25 cellular contexts compared by ENCODE assay signal in the genomic region with DNA sequence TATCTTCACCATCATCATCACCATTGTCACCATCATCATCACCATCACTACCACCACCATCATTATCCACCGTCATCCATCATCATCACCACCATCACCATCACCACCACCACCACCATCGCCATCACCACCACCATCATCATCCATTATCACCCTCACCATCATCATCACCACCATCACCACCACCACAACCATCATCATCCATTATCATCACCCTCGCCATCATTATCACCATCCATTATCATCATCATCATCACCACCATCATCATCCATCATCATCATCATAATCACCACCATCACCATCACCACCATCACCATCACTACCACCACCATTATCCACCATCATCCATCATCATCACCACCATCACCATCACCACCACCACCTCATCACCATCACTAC.
DNase-seq lines count a peak whose midpoint lies in the region; ATAC-seq, FAIRE-seq and TF ChIP-seq lines count a peak whose summit lies in the region.
"Had no signal": no experiment of that assay in that cellular context is flagged by ENCODE, and none has a peak within 500 bp of the region (broad histone marks: within the 10 kb centered on the region; RNA-seq: fewer than 3 reads in every experiment).

No MANE protein-coding gene starts in this region.

- no peak for TF ChIP-seq CTCF in HEK293 (tag by site-specific recombination; IDR thresholded peaks at IDR 0.05)
- no peak for TF ChIP-seq CTCF in IMR-90 (conservative IDR thresholded peaks at IDR 0.05; ENCODE audit: low read depth, low read length)
- TF ChIP-seq CTCF in GM12878 (IDR thresholded peaks at IDR 0.05 in 2 of 3, conservative IDR thresholded peaks at IDR 0.05 in 1 of 3; ENCODE audit: control insufficient read depth in 2 of 3, extremely low read depth in 1 of 3, insufficient read depth in 1 of 3, low read depth in 3 of 3, low read length in 3 of 3) = no peak
- TF ChIP-seq CTCF in H1 (IDR thresholded peaks at IDR 0.05; ENCODE audit: control extremely low read depth in 1 of 3, insufficient read depth in 1 of 3, low read depth in 1 of 3, low read length in 3 of 3) = no peak
- TF ChIP-seq CTCF in CD8-positive, alpha-beta T cell (IDR thresholded peaks at IDR 0.05) = no peak

- TF ChIP-seq RAD21 in IMR-90 (IDR thresholded peaks at IDR 0.05; ENCODE audit: low read length) (no peak), GM12878 (IDR thresholded peaks at IDR 0.05; ENCODE audit: insufficient read depth, low read depth, low read length) (no peak), H1 (IDR thresholded peaks at IDR 0.05 in 1 of 2, conservative IDR thresholded peaks at IDR 0.05 in 1 of 2; ENCODE audit: low read depth in 2 of 2, low read length in 2 of 2) (no peak)

- intact Hi-C loops in IMR-90 (cut with micrococcal nuclease) (no loop called here), GM12878 (cut with micrococcal nuclease; ENCODE audit: unreplicated experiment) (no loop called here)
- intact Hi-C loops in CD8-positive, alpha-beta T cell (cut with DNase I, micrococcal nuclease) = no loop called here

- H4K20me1 ChIP-seq in IMR-90 (ENCODE audit: insufficient read depth, low read length) (no peaks in the 10 kb centered on the region), GM12878 (ENCODE audit: control insufficient read depth, insufficient read depth) (no peaks in the 10 kb centered on the region; the same call in 1 of the 2 replicates), H1 (replicated peaks in 1 of 2; ENCODE audit: control insufficient read depth in 1 of 2, insufficient read depth in 2 of 2, low read length in 2 of 2) (peaks cover 0 to 7% of the 10 kb centered on the region in 2 experiments)
- H4K20me1 ChIP-seq: BLaER1 had no signal

- H3K27me3 Mint-ChIP-seq in CD8-positive, alpha-beta T cell (ENCODE audit: low read depth) = peaks cover 5% of the 10 kb centered on the region
- H3K27me3 Mint-ChIP-seq: CD4-positive, alpha-beta memory T cell had no signal

- H3K27ac ChIP-seq in HEK293 (ENCODE audit: extremely low read depth, low read depth, low read length) = no peak overlapping the region
- H3K27ac ChIP-seq in IMR-90 (ENCODE audit: insufficient read depth, low read length) = no peak overlapping the region
- H3K27ac ChIP-seq in GM12878 (ENCODE audit: control insufficient read depth, insufficient read depth) = no peak overlapping the region
- no peak overlapping the region for H3K27ac ChIP-seq in H1 (ENCODE audit: low read depth, low read length)
- H3K27ac ChIP-seq in CD8-positive, alpha-beta T cell (ENCODE audit: low read depth, low read length) = no peak overlapping the region
- H3K27ac ChIP-seq: BLaER1 had no signal

- no peak overlapping the region for H3K4ac ChIP-seq in IMR-90 (ENCODE audit: low read depth, low read length)
- no peak overlapping the region for H3K4ac ChIP-seq in H1 (replicated peaks; ENCODE audit: insufficient read length, low read depth, low read length)

- SMC1A ChIA-PET in GM12878 (lab: Charles Lee; ENCODE audit: uncharacterized antibody, unreplicated experiment) = no interaction called here

- H3K23ac ChIP-seq in IMR-90 (ENCODE audit: low read depth, low read length) = no peak overlapping the region
- H3K23ac ChIP-seq in H1 (ENCODE audit: insufficient read length) = no peak overlapping the region

- DNase-seq in IMR-90 (no peak), GM12878 (ENCODE audit: low read depth, low spot score) (no peak), H1 (ENCODE audit: low read depth in 1 of 2, low spot score in 2 of 2) (no peak), SW480 (ENCODE audit: low spot score) (no peak)
- no peak for DNase-seq in CD8-positive, alpha-beta T cell
- no peak for DNase-seq in activated CD4-positive, alpha-beta T cell treated with anti-CD3 and anti-CD28 coated beads, Interleukin-2, amount 50 U/mL, for 1 hour
- DNase-seq: 8988T; ACHN; BE2C; C1 segment of cervical spinal cord; Caco-2; Calu3; CD4-positive, alpha-beta memory T cell; CD4-positive, CD25-positive, alpha-beta regulatory T cell; DMS79 treated with DMSO at 0.1 percent for 48 hours; GF-D8 had no signal

- no peaks in the 10 kb centered on the region for H3K9me3 ChIP-seq in HEK293 (ENCODE audit: control insufficient read depth, insufficient read depth, low read depth, low read length)
- no peaks in the 10 kb centered on the region for H3K9me3 ChIP-seq in IMR-90 (ENCODE audit: control insufficient read depth, insufficient read depth, low read length)
- no peaks in the 10 kb centered on the region for H3K9me3 ChIP-seq in GM12878 (replicated peaks; ENCODE audit: control insufficient read depth, insufficient read depth, low read length)
- no peaks in the 10 kb centered on the region; a peak in 1 of 4 replicates for H3K9me3 ChIP-seq in H1 (ENCODE audit: insufficient read depth in 2 of 2, low read depth in 1 of 2, low read length in 1 of 2)
- H3K9me3 ChIP-seq in CD8-positive, alpha-beta T cell (ENCODE audit: low read length) = no peaks in the 10 kb centered on the region
- H3K9me3 ChIP-seq: BE2C, BLaER1, Caco-2 had no signal

- H3K4me3 Mint-ChIP-seq in CD8-positive, alpha-beta T cell = no peak overlapping the region
- H3K4me3 Mint-ChIP-seq: CD14-positive monocyte; CD4-positive, alpha-beta memory T cell; CD4-positive, CD25-positive, alpha-beta regulatory T cell had no signal

- H3K9me3 Mint-ChIP-seq in CD8-positive, alpha-beta T cell = no peaks in the 10 kb centered on the region
- H3K9me3 Mint-ChIP-seq: CD14-positive monocyte had no signal

- H4K8ac ChIP-seq in IMR-90 (ENCODE audit: low read depth in 2 of 2, low read length in 2 of 2) (no peak overlapping the region), H1 (ENCODE audit: extremely low read depth, insufficient read depth, low read length) (no peak overlapping the region; the same call in 1 of the 2 replicates)

- H2AK9ac ChIP-seq in IMR-90 (replicated peaks; ENCODE audit: low read depth, low read length, poor library complexity) = no peak overlapping the region

- POLR2A ChIA-PET in HEK293 (lab: Yijun Ruan, JAX) = no interaction called here
- POLR2A ChIA-PET in IMR-90 (lab: Charles Lee; ENCODE audit: unreplicated experiment) = no interaction called here
- POLR2A ChIA-PET in GM12878 (lab: Charles Lee) = no interaction called here
- POLR2A ChIA-PET in H1 (lab: Charles Lee; ENCODE audit: partially characterized antibody) = no interaction called here
- POLR2A ChIA-PET in CD8-positive, alpha-beta T cell (lab: Charles Lee) = no interaction called here

- CTCF ChIA-PET in HEK293 (lab: Yijun Ruan, JAX) = no interaction called here
- CTCF ChIA-PET in IMR-90 (lab: Yijun Ruan, JAX) = no interaction called here
- CTCF ChIA-PET in GM12878 (lab: Yijun Ruan, JAX) = no interaction called here
- CTCF ChIA-PET in H1 (lab: Charles Lee; ENCODE audit: partially characterized antibody) = no interaction called here
- CTCF ChIA-PET in CD8-positive, alpha-beta T cell (lab: Charles Lee) = no interaction called here

- H4K91ac ChIP-seq in IMR-90 (ENCODE audit: insufficient read depth, low read depth, low read length) (no peak overlapping the region), H1 (replicated peaks; ENCODE audit: insufficient read length, low read length) (no peak overlapping the region)

- H3K23me2 ChIP-seq in H1 (ENCODE audit: low read depth, low read length) = peaks cover 15% of the 10 kb centered on the region

- H2AK5ac ChIP-seq in IMR-90 (ENCODE audit: low read depth, low read length) (no peak overlapping the region; the same call in 1 of the 2 replicates), H1 (ENCODE audit: low read depth, low read length) (no peak overlapping the region)

- no TSS peak for BruUV-seq in IMR-90 (replicated peaks; lab: Mats Ljungman, UMichigan)
- BruUV-seq in GM12878 (replicated peaks; lab: Mats Ljungman, UMichigan) = no TSS peak

- no peak overlapping the region for H2BK120ac ChIP-seq in IMR-90 (ENCODE audit: low read depth, low read length)
- H2BK120ac ChIP-seq in H1 (replicated peaks; ENCODE audit: low read depth, low read length) = no peak overlapping the region

- TF ChIP-seq EP300 in GM12878 (IDR thresholded peaks at IDR 0.05; ENCODE audit: borderline replicate concordance in 1 of 2, control insufficient read depth in 1 of 2, low read depth in 2 of 2, low read length in 2 of 2) (no peak), H1 (IDR thresholded peaks at IDR 0.05; ENCODE audit: borderline replicate concordance in 1 of 2, low read depth in 2 of 2, low read length in 2 of 2) (no peak)

- H3K79me2 ChIP-seq in GM12878 (ENCODE audit: control insufficient read depth, insufficient read depth, low read length) (no peaks in the 10 kb centered on the region), H1 (ENCODE audit: control insufficient read depth in 1 of 2, insufficient read depth in 2 of 2, low read length in 2 of 2) (no peaks in the 10 kb centered on the region)

- FAIRE-seq in GM12878 (lab: Jason Lieb, UNC) (no peak), H1 (lab: Jason Lieb, UNC) (no peak)
- FAIRE-seq: A204.1, D721Med, G401.6, GM12892, GM18507 had no signal

- H3K4me1 Mint-ChIP-seq in CD8-positive, alpha-beta T cell (ENCODE audit: low read depth) = no peaks in the 10 kb centered on the region
- H3K4me1 Mint-ChIP-seq: CD14-positive monocyte; CD4-positive, CD25-positive, alpha-beta regulatory T cell had no signal

- H3K79me1 ChIP-seq in IMR-90 (ENCODE audit: low read depth in 1 of 2, low read length in 2 of 2) (no peaks in the 10 kb centered on the region), H1 (ENCODE audit: low read depth, low read length) (no peaks in the 10 kb centered on the region)

- 76% methylated on average over 3 of the region's 3 CpGs; no CpG with 5 or more reads in 1 of the 2 experiments for whole genome bisulfite sequencing in IMR-90 (ENCODE audit: extremely low coverage in 2 of 2, insufficient read length in 1 of 2), 2 experiments
- WGBS in GM12878 (ENCODE audit: insufficient coverage, insufficient replicate concordance, low lambda C conversion rate, missing lambda C conversion rate) = 13% methylated on average over 3 of the region's 3 CpGs
- WGBS in H1 (ENCODE audit: extremely low coverage in 1 of 2, insufficient coverage in 1 of 2, insufficient read length in 1 of 2, insufficient replicate concordance in 2 of 2, low coverage in 1 of 2, low lambda C conversion rate in 2 of 2, missing lambda C conversion rate in 1 of 2), 2 experiments = 74% methylated on average over 3 of the region's 3 CpGs; no CpG with 5 or more reads in 1 of the 2 experiments

- H3K56ac ChIP-seq in IMR-90 (ENCODE audit: extremely low read depth, insufficient read depth, low read length) (no peak overlapping the region), H1 (replicated peaks; ENCODE audit: insufficient read length, low read depth, low read length) (peak overlapping the region; percentile 97)

- H2BK20ac ChIP-seq in IMR-90 (ENCODE audit: low read depth, low read length) (no peak overlapping the region), H1 (ENCODE audit: low read length) (no peak overlapping the region)

- no peak overlapping the region for H3K4me3 ChIP-seq in HEK293 (ENCODE audit: low read depth, low read length)
- no peak overlapping the region for H3K4me3 ChIP-seq in IMR-90 (ENCODE audit: insufficient read depth, low read depth, low read length)
- H3K4me3 ChIP-seq in GM12878 = no peak overlapping the region
- no peak overlapping the region for H3K4me3 ChIP-seq in H1 (ENCODE audit: extremely low read depth in 1 of 4, insufficient read depth in 2 of 4, low read depth in 3 of 4, low read length in 4 of 4)
- no peak overlapping the region for H3K4me3 ChIP-seq in CD8-positive, alpha-beta T cell (ENCODE audit: low read depth, low read length)
- H3K4me3 ChIP-seq: BLaER1 had no signal

- no peaks in the 10 kb centered on the region for H3K36me3 Mint-ChIP-seq in CD8-positive, alpha-beta T cell
- H3K36me3 Mint-ChIP-seq: CD14-positive monocyte; CD4-positive, alpha-beta memory T cell; CD4-positive, CD25-positive, alpha-beta regulatory T cell had no signal

- dilution Hi-C loops in IMR-90 (cut with HindIII; ENCODE audit: low sequenced_read_pairs, unreplicated experiment) = no loop called here

- H4K5ac ChIP-seq in IMR-90 (ENCODE audit: low read depth, low read length) = no peak overlapping the region
- H4K5ac ChIP-seq in H1 (ENCODE audit: insufficient read length, low read depth, low read length) = no peak overlapping the region

- RAD21 ChIA-PET in GM12878 (lab: Charles Lee; ENCODE audit: unreplicated experiment) = no interaction called here

- peak overlapping the region; percentile 50 for H2BK5ac ChIP-seq in IMR-90 (ENCODE audit: low read depth, low read length, poor library complexity, severe bottlenecking)
- no peak overlapping the region for H2BK5ac ChIP-seq in H1 (ENCODE audit: low read depth, low read length)

- H2BK12ac ChIP-seq in H1 (ENCODE audit: low read depth, low read length) = no peak overlapping the region

- in situ Hi-C loops in IMR-90 (cut with MboI; ENCODE audit: low sequenced_read_pairs) (no loop called here), GM12878 (cut with MboI) (no loop called here)

- H3K18ac ChIP-seq in IMR-90 (ENCODE audit: low read depth, low read length) = no peak overlapping the region
- H3K18ac ChIP-seq in H1 (ENCODE audit: extremely low read depth, low read length) = no peak overlapping the region

- no peak overlapping the region for H3K27ac Mint-ChIP-seq in CD8-positive, alpha-beta T cell
- H3K27ac Mint-ChIP-seq: CD14-positive monocyte; CD4-positive, alpha-beta memory T cell had no signal

- no peaks in the 10 kb centered on the region for H3K27me3 ChIP-seq in IMR-90 (ENCODE audit: control insufficient read depth, insufficient read depth, low read length)
- no peaks in the 10 kb centered on the region for H3K27me3 ChIP-seq in GM12878 (replicated peaks in 1 of 2; ENCODE audit: control insufficient read depth in 2 of 2, insufficient read depth in 2 of 2, low read length in 1 of 2)
- H3K27me3 ChIP-seq in H1 (replicated peaks in 1 of 4; ENCODE audit: control insufficient read depth in 3 of 4, extremely low read depth in 1 of 4, insufficient read depth in 3 of 4, low read length in 3 of 4) = no peaks in the 10 kb centered on the region
- H3K27me3 ChIP-seq in CD8-positive, alpha-beta T cell (ENCODE audit: insufficient read depth, low read length) = no peaks in the 10 kb centered on the region
- H3K27me3 ChIP-seq: BE2C, BLaER1 had no signal

- H3K4me1 ChIP-seq in HEK293 (ENCODE audit: control insufficient read depth, insufficient read depth, low read length) (no peaks in the 10 kb centered on the region), IMR-90 (ENCODE audit: control insufficient read depth, insufficient read depth, low read length) (no peaks in the 10 kb centered on the region), GM12878 (ENCODE audit: control insufficient read depth, insufficient read depth, low read length) (no peaks in the 10 kb centered on the region), H1 (replicated peaks in 1 of 4; ENCODE audit: control insufficient read depth in 3 of 4, insufficient read depth in 4 of 4, low read length in 3 of 4) (no peaks in the 10 kb centered on the region)
- H3K4me1 ChIP-seq in CD8-positive, alpha-beta T cell (ENCODE audit: insufficient read depth, low read length) = no peaks in the 10 kb centered on the region
- H3K4me1 ChIP-seq: BE2C, BLaER1, Caco-2 had no signal

- TF ChIP-seq POLR2A in IMR-90 (IDR thresholded peaks at IDR 0.05; ENCODE audit: low read depth, low read length) (no peak), GM12878 (IDR thresholded peaks at IDR 0.05; ENCODE audit: low read depth, low read length) (no peak), H1 (IDR thresholded peaks at IDR 0.05; ENCODE audit: control extremely low read depth in 1 of 2, low read depth in 2 of 2, low read length in 2 of 2) (no peak)

- H3K9me1 ChIP-seq in IMR-90 (ENCODE audit: insufficient read depth, low read length) = peaks cover 6% of the 10 kb centered on the region; the same call in 1 of the 2 replicates

- no peaks in the 10 kb centered on the region for H3K36me3 ChIP-seq in HEK293 (ENCODE audit: control insufficient read depth in 2 of 2, insufficient read depth in 1 of 2, low read length in 2 of 2)
- H3K36me3 ChIP-seq in IMR-90 (ENCODE audit: control insufficient read depth, insufficient read depth, low read length) = no peaks in the 10 kb centered on the region
- H3K36me3 ChIP-seq in GM12878 (ENCODE audit: control insufficient read depth in 2 of 2, insufficient read depth in 2 of 2, low read length in 1 of 2) = no peaks in the 10 kb centered on the region
- no peaks in the 10 kb centered on the region for H3K36me3 ChIP-seq in H1 (ENCODE audit: control insufficient read depth in 2 of 4, insufficient read depth in 4 of 4, low read length in 3 of 4)
- H3K36me3 ChIP-seq in CD8-positive, alpha-beta T cell (ENCODE audit: insufficient read depth, low read length) = no peaks in the 10 kb centered on the region
- H3K36me3 ChIP-seq: BE2C, BLaER1 had no signal

- no peak overlapping the region for H2BK15ac ChIP-seq in IMR-90 (ENCODE audit: low read depth, low read length)
- H2BK15ac ChIP-seq in H1 (ENCODE audit: low read length) = no peak overlapping the region

- H3K9ac ChIP-seq in IMR-90 (ENCODE audit: low read depth, low read length) = no peak overlapping the region
- H3K9ac ChIP-seq in GM12878 (ENCODE audit: control insufficient read depth, insufficient read depth, low read length) = no peak overlapping the region
- H3K9ac ChIP-seq in H1 (replicated peaks in 1 of 4; ENCODE audit: extremely low read depth in 1 of 4, low read depth in 3 of 4, low read length in 3 of 4) = no peak overlapping the region
- H3K9ac ChIP-seq: BLaER1 had no signal

- ATAC-seq in IMR-90 (ENCODE audit: low read depth) (no peak), GM12878 (no peak), HG03521 (IDR thresholded peaks at IDR 0.05; ENCODE audit: unreplicated experiment) (no peak)
- ATAC-seq in CD8-positive, alpha-beta T cell = no peak

- no peak overlapping the region for H2AFZ ChIP-seq in IMR-90 (replicated peaks; ENCODE audit: low read length, poor library complexity)
- no peak overlapping the region for H2AFZ ChIP-seq in GM12878 (ENCODE audit: control insufficient read depth, low read depth, low read length)
- no peak overlapping the region for H2AFZ ChIP-seq in H1 (ENCODE audit: low read length)

- no peak overlapping the region for H3K14ac ChIP-seq in IMR-90 (replicated peaks; ENCODE audit: low read depth, low read length)
- H3K14ac ChIP-seq in H1 (ENCODE audit: insufficient read length) = no peak overlapping the region

- H3K4me2 ChIP-seq in IMR-90 (ENCODE audit: low read depth, low read length) (no peak overlapping the region), GM12878 (ENCODE audit: control insufficient read depth, insufficient read depth) (no peak overlapping the region), H1 (ENCODE audit: insufficient read depth in 1 of 2, low read depth in 2 of 2, low read length in 2 of 2) (no peak overlapping the region)
- H3K4me2 ChIP-seq: BLaER1 had no signal
